ENCODE assay signal across 26 cellular contexts in the genomic region with DNA sequence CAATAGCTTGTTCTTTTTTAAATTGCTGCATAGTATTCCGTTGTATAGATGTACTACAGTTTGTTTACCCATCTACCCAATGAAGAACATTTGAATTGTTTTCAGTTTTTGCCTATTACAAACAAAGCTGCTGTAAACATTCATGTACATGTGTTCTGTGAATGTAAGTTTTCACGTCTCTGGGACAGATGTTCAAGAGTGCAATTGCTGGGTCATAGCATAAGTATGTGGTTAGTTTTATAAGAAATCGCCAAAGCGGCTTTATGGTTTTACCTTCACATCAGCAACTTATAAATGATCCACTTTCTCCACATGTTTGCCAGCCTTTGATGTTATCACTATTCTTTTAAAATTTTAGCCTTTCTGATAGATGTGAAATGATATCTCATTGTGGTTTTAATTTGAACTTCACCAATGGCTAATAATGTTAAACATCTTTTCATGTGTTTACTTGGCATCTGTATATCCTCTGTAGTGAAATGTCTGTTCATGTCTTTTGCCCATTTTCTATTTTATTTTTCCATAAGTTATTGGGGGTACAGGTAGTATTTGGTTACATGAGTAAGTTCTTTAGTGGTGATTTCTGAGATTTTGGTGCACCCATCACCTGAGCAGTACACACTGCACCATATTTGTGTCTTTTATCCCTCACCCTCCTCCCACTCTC.
"Had no signal": no experiment of that assay in that cellular context is flagged by ENCODE, and none has a peak within 500 bp of the region (broad histone marks: within the 10 kb centered on the region; RNA-seq: fewer than 3 reads in every experiment).

No MANE protein-coding gene starts in this region.

- ATAC-seq: activated CD4-positive, alpha-beta T cell treated with anti-CD3 and anti-CD28 coated beads for 36 hours; activated T-cell treated with anti-CD3 and anti-CD28 coated beads, Interleukin-2, amount 50 U/mL, for 72 hours; mucosa of descending colon; psoas muscle had no signal

- H3K27ac ChIP-seq: esophagus squamous epithelium, left ventricle myocardium inferior, parathyroid adenoma, psoas muscle, sigmoid colon, tibial nerve had no signal

- H3K4me2 ChIP-seq: smooth muscle cell had no signal

- H3K27ac Mint-ChIP-seq: activated CD4-positive, alpha-beta T cell treated with anti-CD3 and anti-CD28 coated beads for 36 hours; activated naive CD8-positive, alpha-beta T cell; activated T-cell treated with anti-CD3 and anti-CD28 coated beads, Interleukin-2, amount 50 U/mL, for 72 hours; nephron progenitor cell; T-helper 2 cell treated with Interferon-gamma antibody and Interleukin-4, amounts not matched to agents 5 μg/mL and 100 μg/mL, for 36 hours had no signal

- H3K27me3 Mint-ChIP-seq: activated CD4-positive, alpha-beta T cell treated with anti-CD3 and anti-CD28 coated beads for 36 hours; activated naive CD8-positive, alpha-beta T cell had no signal

- H3K4me1 ChIP-seq: left ventricle myocardium inferior, parathyroid adenoma, psoas muscle, sigmoid colon, tibial nerve had no signal

- H3K9me3 ChIP-seq: esophagus squamous epithelium, mucosa of descending colon, sigmoid colon had no signal

- H3K79me2 ChIP-seq: parathyroid adenoma had no signal

- H3K36me3 ChIP-seq: esophagus squamous epithelium, left ventricle myocardium inferior, sigmoid colon, tibial nerve had no signal

- H2AFZ ChIP-seq: parathyroid adenoma had no signal

- H3K4me3 ChIP-seq: esophagus squamous epithelium, left ventricle myocardium inferior, lung, mucosa of descending colon, psoas muscle, sigmoid colon, smooth muscle cell, tibial nerve had no signal

- H3K4me1 Mint-ChIP-seq: activated CD4-positive, alpha-beta T cell treated with anti-CD3 and anti-CD28 coated beads for 36 hours had no signal

- H3K36me3 Mint-ChIP-seq: activated naive CD8-positive, alpha-beta T cell had no signal

- DNase-seq: activated CD4-positive, alpha-beta T cell treated with anti-CD3 and anti-CD28 coated beads for 36 hours; activated CD4-positive, CD25-positive, alpha-beta regulatory T cell; activated naive CD4-positive, alpha-beta T cell treated with Interleukin-2 at 50 U/mL for 16 hours; activated T-cell treated with anti-CD3 and anti-CD28 coated beads for 4 hours; activated T-cell treated with anti-CD3 and anti-CD28 coated beads, Interleukin-2, amount 50 U/mL, for 72 hours; anterior cingulate cortex; dermis blood vessel endothelial cell; effector CD4-positive, alpha-beta T cell; esophagus squamous epithelium; head of caudate nucleus; hippocampal formation; left ventricle myocardium inferior; mucosa of descending colon; nephron progenitor cell; nucleus accumbens; psoas muscle; sigmoid colon; stimulated activated CD4-positive, alpha-beta T cell treated with anti-CD3 and anti-CD28 coated beads, Interleukin-15, amount 100 ng/mL, for 24 hours; stimulated activated naive CD4-positive, alpha-beta T cell treated with Interleukin-2 at 50 U/mL for 16 hours; T-helper 1 cell had no signal

- H3K9ac ChIP-seq: parathyroid adenoma had no signal

- H3K4me3 Mint-ChIP-seq: activated CD4-positive, alpha-beta T cell treated with anti-CD3 and anti-CD28 coated beads for 36 hours; activated naive CD8-positive, alpha-beta T cell; activated T-cell treated with anti-CD3 and anti-CD28 coated beads, Interleukin-2, amount 50 U/mL, for 72 hours; nephron progenitor cell; T-helper 2 cell treated with Interferon-gamma antibody and Interleukin-4, amounts not matched to agents 5 μg/mL and 100 μg/mL, for 36 hours had no signal

- H3K27me3 ChIP-seq: esophagus squamous epithelium, sigmoid colon, tibial nerve had no signal
